In genomic region chr3:61530355-61530754, GRCh38 we compare ENCODE assay signal across 8 cellular contexts. TPM values are rescaled to one million over a fixed set of nuclear protein-coding genes. Genes with fewer than 3 reads are reported as not detected.
DNase-seq lines count a peak whose midpoint lies in the region; ATAC-seq, FAIRE-seq and TF ChIP-seq lines count a peak whose summit lies in the region.

No MANE protein-coding gene starts in this region.

- no peaks in the 10 kb centered on the region for H3K36me3 ChIP-seq in keratinocyte (ENCODE audit: control insufficient read depth in 2 of 2, extremely low read depth in 1 of 2, insufficient read depth in 2 of 2, low read length in 2 of 2)

- no peak overlapping the region for H3K27ac ChIP-seq in CD4-positive, alpha-beta T cell (ENCODE audit: low read depth, low read length)
- H3K27ac ChIP-seq in keratinocyte (ENCODE audit: control insufficient read depth, insufficient read depth, low read length): no peak overlapping the region

- no peaks in the 10 kb centered on the region for H3K9me3 Mint-ChIP-seq in CD4-positive, alpha-beta T cell
- no peaks in the 10 kb centered on the region for H3K9me3 Mint-ChIP-seq in HFFc6

- no peak for FAIRE-seq in keratinocyte (lab: Jason Lieb, UNC)

- no peak overlapping the region for H3K9ac ChIP-seq in keratinocyte (ENCODE audit: control insufficient read depth, extremely low read depth, insufficient read depth, low read length)

- no peaks in the 10 kb centered on the region for H3K4me1 ChIP-seq in keratinocyte (ENCODE audit: control insufficient read depth, extremely low read depth, insufficient read depth, low read length)

- intact Hi-C loops in CD4-positive, alpha-beta T cell (cut with DNase I, micrococcal nuclease): no loop called here

- H3K27ac Mint-ChIP-seq in CD4-positive, alpha-beta T cell: no peak overlapping the region
- H3K27ac Mint-ChIP-seq in HFFc6: no peak overlapping the region

- no peaks in the 10 kb centered on the region for H3K27me3 Mint-ChIP-seq in CD4-positive, alpha-beta T cell
- H3K27me3 Mint-ChIP-seq in HFFc6 (ENCODE audit: insufficient read depth): peaks cover 6% of the 10 kb centered on the region

- H3K4me1 Mint-ChIP-seq in CD4-positive, alpha-beta T cell (ENCODE audit: low read depth): peaks cover 4% of the 10 kb centered on the region
- H3K4me1 Mint-ChIP-seq in HFFc6 (ENCODE audit: low read depth): no peaks in the 10 kb centered on the region

- H3K9me1 ChIP-seq in keratinocyte (ENCODE audit: control insufficient read depth, extremely low read depth, insufficient read depth, low read length): no peaks in the 10 kb centered on the region

- DNase-seq in CD4-positive, alpha-beta T cell: no peak
- DNase-seq in HFFc6 (peak; percentile 20), keratinocyte (ENCODE audit: low read depth, low spot score) (no peak), NCI-H128 (lab: John Stamatoyannopoulos, UW; ENCODE audit: unreplicated experiment) (no peak), amniotic stem cell (lab: John Stamatoyannopoulos, UW) (no peak)

- dilution Hi-C loops in keratinocyte (cut with MboI; ENCODE audit: extremely low pct_ligation_motif_present, low sequenced_read_pairs): no loop called here

- no peaks in the 10 kb centered on the region for H3K79me2 ChIP-seq in keratinocyte (ENCODE audit: control insufficient read depth, insufficient read depth, low read length)

- H3K4me2 ChIP-seq in keratinocyte (ENCODE audit: control insufficient read depth, extremely low read depth, insufficient read depth, low read depth, low read length): no peak overlapping the region

- TF ChIP-seq CTCF in CD4-positive, alpha-beta T cell (IDR thresholded peaks at IDR 0.05): peak; percentile 43
- TF ChIP-seq CTCF in HFFc6 (IDR thresholded peaks at IDR 0.05): peak; percentile 69
- TF ChIP-seq CTCF in keratinocyte (optimal IDR thresholded peaks at IDR 0.05 in 1 of 3, IDR thresholded peaks at IDR 0.05 in 1 of 3, conservative IDR thresholded peaks at IDR 0.05 in 1 of 3; ENCODE audit: extremely low read depth in 1 of 3, insufficient read depth in 2 of 3, low read length in 3 of 3): peak; percentile 51 to 61 (median 56)

- POLR2A ChIA-PET in CD4-positive, alpha-beta T cell (lab: Charles Lee): no interaction called here

- CTCF ChIA-PET in CD4-positive, alpha-beta T cell (lab: Charles Lee): interaction anchor here (1.0 kb wide), 1 partner anchor 9 kb away, joined by 3 read pairs; no protein-coding TSS in a partner anchor

- H4K20me1 ChIP-seq in keratinocyte (ENCODE audit: control insufficient read depth, extremely low read depth, insufficient read depth, low read length): no peaks in the 10 kb centered on the region

- no peaks in the 10 kb centered on the region for H3K27me3 ChIP-seq in CD4-positive, alpha-beta T cell (ENCODE audit: control insufficient read depth, insufficient read depth, low read length)
- H3K27me3 ChIP-seq in keratinocyte (ENCODE audit: control insufficient read depth, extremely low read depth, insufficient read depth, low read length): peaks cover 8% of the 10 kb centered on the region

- no peak overlapping the region for H3K4me3 ChIP-seq in keratinocyte (ENCODE audit: control insufficient read depth in 2 of 3, extremely low read depth in 1 of 3, insufficient read depth in 2 of 3, low read depth in 1 of 3, low read length in 3 of 3)

- H3K4me3 Mint-ChIP-seq in CD4-positive, alpha-beta T cell: no peak overlapping the region
- H3K4me3 Mint-ChIP-seq in HFFc6: no peak overlapping the region

- H3K36me3 Mint-ChIP-seq in CD4-positive, alpha-beta T cell (ENCODE audit: low read depth): no peaks in the 10 kb centered on the region
- H3K36me3 Mint-ChIP-seq in HFFc6 (ENCODE audit: low read depth): no peaks in the 10 kb centered on the region

- no peaks in the 10 kb centered on the region for H3K9me3 ChIP-seq in CD4-positive, alpha-beta T cell (ENCODE audit: control insufficient read depth, low read length)
- no peaks in the 10 kb centered on the region for H3K9me3 ChIP-seq in keratinocyte (ENCODE audit: control insufficient read depth, low read depth, low read length)

- ATAC-seq in CD4-positive, alpha-beta T cell (ENCODE audit: poor library complexity): no peak
- ATAC-seq in SK-N-SH treated with all-trans-retinoic acid at 6 μM for 48 hours (peak; percentile 40; the same call in 2 of the 3 replicates), HG02588 (IDR thresholded peaks at IDR 0.05; ENCODE audit: unreplicated experiment) (no peak), GM21529 (IDR thresholded peaks at IDR 0.05; ENCODE audit: unreplicated experiment) (no peak)

- no peak overlapping the region for H2AFZ ChIP-seq in keratinocyte (ENCODE audit: control insufficient read depth, low read length)

TF ChIP-seq in SK-N-SH treated with all-trans-retinoic acid at 6 μM for 48 hours, 23 proteins besides CTCF, POLR2A, EP300 and RAD21:
- TF ChIP-seq ISL1 (CRISPR knock-in tag; IDR thresholded peaks at IDR 0.05) (no peak), GLIS3 (CRISPR knock-in tag; IDR thresholded peaks at IDR 0.05) (no peak), ZNF8 (CRISPR knock-in tag; IDR thresholded peaks at IDR 0.05) (no peak), RARB (CRISPR knock-in tag; IDR thresholded peaks at IDR 0.05) (no peak), CSDC2 (CRISPR knock-in tag; IDR thresholded peaks at IDR 0.05) (no peak), ZFP3 (CRISPR knock-in tag; IDR thresholded peaks at IDR 0.05) (no peak), CREB5 (CRISPR knock-in tag; IDR thresholded peaks at IDR 0.05; ENCODE audit: low read depth) (peak; percentile 63; the same call in 1 of the 2 replicates)

RNA-seq across cellular contexts. Expression of gene PTPRG, which starts 31.0 kb away (rescaled TPM):
- under 1 TPM; 0.03 to 0.05 TPM for total RNA-seq in CD4-positive, alpha-beta T cell
- total RNA-seq in HFFc6 (2021; fragmentation: NEBNext Ultra II Directional; extraction: Animal tissue kit (Norgen Biotek cat#: 25700)): 10 to 100 TPM; 29.4 to 34.7 (median 32.7) TPM
- polyA plus RNA-seq in keratinocyte: 10.0 to 17.7 TPM (median 12.1 TPM) in 3 replicates
- 6.6 TPM for polyA plus RNA-seq in keratinocyte (2011; ENCODE audit: low read depth)
- polyA plus RNA-seq in keratinocyte (2011; cell fraction: cytosol; rRNA removed): 3.3 and 6.6 TPM in 2 replicates
- 25.3 and 25.7 TPM in 2 replicates for polyA plus RNA-seq in keratinocyte (2011; cell fraction: nucleus; rRNA removed)
- polyA plus RNA-seq in keratinocyte (2012; ENCODE audit: low replicate concordance): 4.6 and 15.9 TPM in 2 replicates
- 32.9 to 58.1 TPM (median 52.0 TPM) in 3 replicates for polyA minus RNA-seq in keratinocyte
- polyA minus RNA-seq in keratinocyte (2011; cell fraction: cytosol; rRNA and poly(A)+ RNA removed): 20.0 TPM
- polyA minus RNA-seq in keratinocyte (2011; cell fraction: nucleus; rRNA and poly(A)+ RNA removed): 87.3 and 142 TPM in 2 replicates

Comparison
In these comparisons a context has a peak if more than half of its experiments do, and no peak if none do; other contexts are left out.
1. RNA of gene PTPRG, which starts 31.0 kb away (total RNA-seq): 29.4 to 34.7 TPM in HFFc6; 0.03 to 0.05 TPM in CD4-positive, alpha-beta T cell; every median in the first group is over 10 times any median in the second.
2. Peak in every context shown above with its lines, with median percentiles within 50 percentile points of each other: CTCF ChIP-seq.